Comparison of ENCODE assay signal across 1 cellular context in the genomic region with DNA sequence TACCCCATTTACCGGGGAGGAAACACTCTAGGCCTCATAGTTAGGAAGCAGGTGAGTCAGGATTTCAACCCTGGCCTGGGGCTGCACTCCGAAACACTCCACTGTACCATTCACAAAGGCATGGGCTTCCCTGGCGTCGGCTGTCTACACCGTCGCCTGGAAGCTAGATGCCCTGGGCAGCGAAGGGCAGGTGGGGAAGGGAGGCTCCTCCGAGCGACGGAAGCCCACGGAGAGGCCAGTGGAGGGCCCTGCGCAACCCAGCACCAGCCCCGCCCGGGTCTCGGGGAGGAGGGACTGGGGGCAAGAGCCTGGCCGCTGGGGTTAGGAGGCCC.
TF ChIP-seq lines count a peak whose summit lies in the region.

No MANE protein-coding gene starts in this region.

TF ChIP-seq in GM23338, 12 proteins besides CTCF, POLR2A, EP300 and RAD21 (continued from another document):
- TF ChIP-seq, protein P1, sequence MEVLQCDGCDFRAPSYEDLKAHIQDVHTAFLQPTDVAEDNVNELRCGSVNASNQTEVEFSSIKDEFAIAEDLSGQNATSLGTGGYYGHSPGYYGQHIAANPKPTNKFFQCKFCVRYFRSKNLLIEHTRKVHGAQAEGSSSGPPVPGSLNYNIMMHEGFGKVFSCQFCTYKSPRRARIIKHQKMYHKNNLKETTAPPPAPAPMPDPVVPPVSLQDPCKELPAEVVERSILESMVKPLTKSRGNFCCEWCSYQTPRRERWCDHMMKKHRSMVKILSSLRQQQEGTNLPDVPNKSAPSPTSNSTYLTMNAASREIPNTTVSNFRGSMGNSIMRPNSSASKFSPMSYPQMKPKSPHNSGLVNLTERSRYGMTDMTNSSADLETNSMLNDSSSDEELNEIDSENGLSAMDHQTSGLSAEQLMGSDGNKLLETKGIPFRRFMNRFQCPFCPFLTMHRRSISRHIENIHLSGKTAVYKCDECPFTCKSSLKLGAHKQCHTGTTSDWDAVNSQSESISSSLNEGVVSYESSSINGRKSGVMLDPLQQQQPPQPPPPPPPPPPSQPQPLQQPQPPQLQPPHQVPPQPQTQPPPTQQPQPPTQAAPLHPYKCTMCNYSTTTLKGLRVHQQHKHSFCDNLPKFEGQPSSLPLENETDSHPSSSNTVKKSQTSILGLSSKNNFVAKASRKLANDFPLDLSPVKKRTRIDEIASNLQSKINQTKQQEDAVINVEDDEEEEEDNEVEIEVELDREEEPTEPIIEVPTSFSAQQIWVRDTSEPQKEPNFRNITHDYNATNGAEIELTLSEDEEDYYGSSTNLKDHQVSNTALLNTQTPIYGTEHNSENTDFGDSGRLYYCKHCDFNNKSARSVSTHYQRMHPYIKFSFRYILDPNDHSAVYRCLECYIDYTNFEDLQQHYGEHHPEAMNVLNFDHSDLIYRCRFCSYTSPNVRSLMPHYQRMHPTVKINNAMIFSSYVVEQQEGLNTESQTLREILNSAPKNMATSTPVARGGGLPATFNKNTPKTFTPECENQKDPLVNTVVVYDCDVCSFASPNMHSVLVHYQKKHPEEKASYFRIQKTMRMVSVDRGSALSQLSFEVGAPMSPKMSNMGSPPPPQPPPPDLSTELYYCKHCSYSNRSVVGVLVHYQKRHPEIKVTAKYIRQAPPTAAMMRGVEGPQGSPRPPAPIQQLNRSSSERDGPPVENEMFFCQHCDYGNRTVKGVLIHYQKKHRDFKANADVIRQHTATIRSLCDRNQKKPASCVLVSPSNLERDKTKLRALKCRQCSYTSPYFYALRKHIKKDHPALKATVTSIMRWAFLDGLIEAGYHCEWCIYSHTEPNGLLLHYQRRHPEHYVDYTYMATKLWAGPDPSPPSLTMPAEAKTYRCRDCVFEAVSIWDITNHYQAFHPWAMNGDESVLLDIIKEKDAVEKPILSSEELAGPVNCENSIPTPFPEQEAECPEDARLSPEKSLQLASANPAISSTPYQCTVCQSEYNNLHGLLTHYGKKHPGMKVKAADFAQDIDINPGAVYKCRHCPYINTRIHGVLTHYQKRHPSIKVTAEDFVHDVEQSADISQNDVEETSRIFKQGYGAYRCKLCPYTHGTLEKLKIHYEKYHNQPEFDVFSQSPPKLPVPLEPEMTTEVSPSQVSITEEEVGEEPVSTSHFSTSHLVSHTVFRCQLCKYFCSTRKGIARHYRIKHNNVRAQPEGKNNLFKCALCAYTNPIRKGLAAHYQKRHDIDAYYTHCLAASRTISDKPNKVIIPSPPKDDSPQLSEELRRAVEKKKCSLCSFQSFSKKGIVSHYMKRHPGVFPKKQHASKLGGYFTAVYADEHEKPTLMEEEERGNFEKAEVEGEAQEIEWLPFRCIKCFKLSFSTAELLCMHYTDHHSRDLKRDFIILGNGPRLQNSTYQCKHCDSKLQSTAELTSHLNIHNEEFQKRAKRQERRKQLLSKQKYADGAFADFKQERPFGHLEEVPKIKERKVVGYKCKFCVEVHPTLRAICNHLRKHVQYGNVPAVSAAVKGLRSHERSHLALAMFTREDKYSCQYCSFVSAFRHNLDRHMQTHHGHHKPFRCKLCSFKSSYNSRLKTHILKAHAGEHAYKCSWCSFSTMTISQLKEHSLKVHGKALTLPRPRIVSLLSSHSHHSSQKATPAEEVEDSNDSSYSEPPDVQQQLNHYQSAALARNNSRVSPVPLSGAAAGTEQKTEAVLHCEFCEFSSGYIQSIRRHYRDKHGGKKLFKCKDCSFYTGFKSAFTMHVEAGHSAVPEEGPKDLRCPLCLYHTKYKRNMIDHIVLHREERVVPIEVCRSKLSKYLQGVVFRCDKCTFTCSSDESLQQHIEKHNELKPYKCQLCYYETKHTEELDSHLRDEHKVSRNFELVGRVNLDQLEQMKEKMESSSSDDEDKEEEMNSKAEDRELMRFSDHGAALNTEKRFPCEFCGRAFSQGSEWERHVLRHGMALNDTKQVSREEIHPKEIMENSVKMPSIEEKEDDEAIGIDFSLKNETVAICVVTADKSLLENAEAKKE (CRISPR knock-in tag; IDR thresholded peaks at IDR 0.05): no peak
